8 cellular contexts compared by ENCODE assay signal in the genomic region with DNA sequence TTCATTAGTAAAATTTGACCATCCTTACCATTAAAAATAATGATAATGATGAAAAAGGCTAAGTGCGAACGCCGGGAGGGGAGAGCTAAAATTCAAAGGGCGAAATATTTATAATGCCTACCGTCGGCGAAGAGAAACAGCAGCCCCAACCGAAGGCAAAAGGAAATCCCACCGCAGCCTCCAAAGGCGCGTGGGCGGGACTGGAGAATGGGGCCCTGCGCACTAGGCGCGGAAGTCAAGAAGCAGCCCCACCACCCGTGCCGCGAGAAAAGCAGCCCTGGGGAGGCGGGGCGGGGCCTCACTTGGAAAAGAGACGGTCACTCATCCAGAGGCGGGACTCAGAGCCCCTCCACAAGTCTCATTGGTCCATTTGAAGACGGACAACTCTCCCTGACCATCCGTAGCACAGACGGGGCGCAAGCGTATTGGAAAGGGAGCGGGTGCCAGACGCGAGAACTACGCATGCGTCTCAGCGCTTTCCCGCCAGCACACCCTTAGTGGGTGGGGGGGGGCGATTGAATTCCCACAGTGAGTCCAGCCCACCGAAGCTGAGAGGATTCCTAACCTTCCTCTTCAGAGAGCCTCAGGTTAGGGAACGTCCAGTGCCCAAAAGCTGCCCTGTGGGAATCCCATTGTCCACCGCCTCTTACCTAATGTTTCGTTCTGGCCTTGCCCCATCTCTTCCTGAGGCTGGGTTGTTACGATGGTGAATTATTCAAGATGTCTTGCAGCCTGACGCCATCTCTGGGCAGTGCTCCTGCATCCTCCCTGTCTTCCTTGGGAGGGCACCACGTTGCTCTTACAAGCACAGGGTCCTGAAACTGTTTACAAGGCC. TPM values are rescaled to one million over a fixed set of nuclear protein-coding genes. Genes with fewer than 3 reads are reported as not detected.
DNase-seq lines count a peak whose midpoint lies in the region; ATAC-seq, FAIRE-seq and TF ChIP-seq lines count a peak whose summit lies in the region.

No MANE protein-coding gene starts in this region.

- peaks cover 23 to 25% of the 10 kb centered on the region in 2 donors for H3K4me1 Mint-ChIP-seq in immature natural killer cell

- peak; percentile 100 for DNase-seq in AG08395 (ENCODE audit: low spot score)
- DNase-seq in NCI-H2227 (lab: John Stamatoyannopoulos, UW; ENCODE audit: unreplicated experiment), result peak; percentile 99
- peak; percentile 95 for DNase-seq in bronchial epithelial cell (ENCODE audit: low read depth)
- peak; percentile 98 to 99 (median 98) for DNase-seq in immature natural killer cell
- peak; percentile 97 for DNase-seq in smooth muscle cell of the brain vasculature (ENCODE audit: low read depth, low spot score)

- no peaks in the 10 kb centered on the region for H3K27me3 ChIP-seq in bronchial epithelial cell (ENCODE audit: control insufficient read depth, insufficient read depth, low read length)

- H3K36me3 Mint-ChIP-seq in immature natural killer cell, result no peaks in the 10 kb centered on the region

- no peak for FAIRE-seq in bronchial epithelial cell (lab: Jason Lieb, UNC)

- no peaks in the 10 kb centered on the region for H3K9me3 Mint-ChIP-seq in immature natural killer cell

- H3K4me3 Mint-ChIP-seq in immature natural killer cell, result peak overlapping the region; percentile 76 to 92 (median 87)

- H3K27ac Mint-ChIP-seq in immature natural killer cell, result peak overlapping the region; percentile 84 to 95 (median 92)

- H3K4me3 ChIP-seq in WI38 (ENCODE audit: low read depth, low read length) (peak overlapping the region; percentile 68), bronchial epithelial cell (ENCODE audit: low read depth, low read length) (peak overlapping the region; percentile 55)

- TF ChIP-seq CTCF in WI38 (IDR thresholded peaks at IDR 0.05; ENCODE audit: low read depth, low read length) (no peak), bronchial epithelial cell (IDR thresholded peaks at IDR 0.05; ENCODE audit: insufficient read depth, low read length, severe bottlenecking) (no peak)

- peaks cover 7 to 14% (median 12%) of the 10 kb centered on the region in 3 donors for H3K27me3 Mint-ChIP-seq in immature natural killer cell (ENCODE audit: low read depth in 3 of 3)

- peak; percentile 91 for ATAC-seq in GM18909 (IDR thresholded peaks at IDR 0.05; ENCODE audit: poor library complexity, unreplicated experiment)
- ATAC-seq in HG03159 (IDR thresholded peaks at IDR 0.05; ENCODE audit: unreplicated experiment), result peak; percentile 89

- no peaks in the 10 kb centered on the region for H3K36me3 ChIP-seq in bronchial epithelial cell (ENCODE audit: control insufficient read depth, insufficient read depth, low read length)

RNA-seq across cellular contexts. Expression of a gene that starts 19.0 kb away (rescaled TPM):
- 48.4 and 49.5 TPM in 2 replicates for total RNA-seq in bronchial epithelial cell
- polyA plus RNA-seq in immature natural killer cell, result 10 to 100 TPM; 51.1 to 62.6 (median 55.1) TPM

RNA-seq across cellular contexts. Expression of a gene that starts 19.8 kb away (rescaled TPM):
- total RNA-seq in bronchial epithelial cell, result 16.3 and 19.6 TPM in 2 replicates
- 1 to 10 TPM in 2 of 3 donors, not detected in 1; 1.3 to 1.8 TPM for polyA plus RNA-seq in immature natural killer cell

RNA-seq across cellular contexts. Expression of a gene that starts 27.8 kb away (rescaled TPM):
- total RNA-seq in bronchial epithelial cell, result 3.2 and 3.7 TPM in 2 replicates
- 1 to 10 TPM in 1 of 3 donors, under 1 TPM in 2; 0.64 to 1.3 (median 0.79) TPM for polyA plus RNA-seq in immature natural killer cell

RNA-seq across cellular contexts. Expression of a gene that starts 34.7 kb away (rescaled TPM):
- total RNA-seq in bronchial epithelial cell, result 23.4 and 26.9 TPM in 2 replicates
- polyA plus RNA-seq in immature natural killer cell, result 100 to 1,000 TPM; 101 to 182 (median 140) TPM

RNA-seq across cellular contexts. Expression of a gene that starts 45.8 kb away (rescaled TPM):
- 19.7 and 23.4 TPM in 2 replicates for total RNA-seq in bronchial epithelial cell
- 10 to 100 TPM in 1 of 3 donors, 1 to 10 TPM in 2; 5.8 to 15.6 (median 6.2) TPM for polyA plus RNA-seq in immature natural killer cell

Comparison
In these comparisons a context has a peak if more than half of its experiments do, and no peak if none do; other contexts are left out.
1. Peak in every context shown above with its lines: DNase-seq, ATAC-seq and H3K4me3 ChIP-seq.